Comparison of ENCODE assay signal across 8 cellular contexts in the genomic region with DNA sequence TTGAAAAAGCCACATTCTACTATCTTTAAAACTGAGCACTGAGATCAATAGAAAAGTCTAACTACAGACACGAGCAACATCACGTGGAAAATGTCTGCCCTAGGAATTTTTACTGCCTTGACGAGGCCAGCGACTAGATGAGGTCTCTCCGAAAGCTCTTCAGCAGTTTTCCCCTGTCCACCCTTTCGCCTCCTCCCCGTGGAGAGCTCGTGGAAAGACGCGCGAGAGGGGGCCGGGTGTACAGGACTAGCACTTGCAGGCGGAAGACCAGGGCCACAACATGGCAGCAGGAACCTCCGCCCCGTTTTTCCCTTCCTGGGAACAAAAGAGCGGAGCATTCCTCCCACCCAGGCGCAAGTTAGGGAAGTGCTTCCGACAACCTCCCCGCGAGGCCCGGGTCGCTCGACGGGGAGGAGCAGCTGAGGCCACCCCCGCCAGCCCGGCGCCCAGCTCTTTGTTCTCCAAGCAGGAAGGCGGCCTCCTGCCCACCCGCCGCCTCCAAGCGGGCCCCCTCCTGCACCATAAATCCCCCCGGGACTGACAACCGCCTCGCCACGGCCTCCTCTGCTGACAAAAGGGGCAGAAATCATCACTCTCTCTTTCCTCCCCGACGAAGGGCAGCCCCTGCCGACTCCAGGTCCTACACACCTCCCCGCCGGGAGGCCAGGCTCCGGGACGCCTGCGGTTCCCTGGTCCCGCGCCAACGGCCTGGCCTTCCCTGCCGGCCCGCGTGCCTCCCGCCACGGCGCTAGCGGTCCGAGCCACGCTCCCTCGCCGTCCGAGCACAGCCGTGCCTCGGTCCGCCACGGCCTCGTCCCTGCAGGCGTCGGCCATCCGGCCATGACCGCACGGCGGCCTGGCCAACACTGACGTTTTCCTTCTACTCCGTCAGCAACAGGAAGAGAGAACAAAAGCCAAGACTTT. TPM values are rescaled to one million over a fixed set of nuclear protein-coding genes. Genes with fewer than 3 reads are reported as not detected.
A peak's percentile ranks its signal among the peaks of the same experiment; 100 is the strongest.
DNase-seq lines count a peak whose midpoint lies in the region; ATAC-seq and TF ChIP-seq lines count a peak whose summit lies in the region.

No MANE protein-coding gene starts in this region.

- peaks cover 10% of the 10 kb centered on the region for H3K4me1 ChIP-seq in colonic mucosa

- intact Hi-C loops in activated CD4-positive, alpha-beta T cell treated with anti-CD3 and anti-CD28 coated beads for 36 hours (cut with DNase I, micrococcal nuclease) = loop anchor here (1.0 to 10.0 kb wide), 10 partner anchors 57 to 1493 kb away; a partner anchor contains a TSS
- intact Hi-C loops in colonic mucosa (cut with DNase I) = no loop called here

- H3K4me3 ChIP-seq in BJ (ENCODE audit: low read depth, low read length) = peak overlapping the region; percentile 98
- H3K4me3 ChIP-seq in colonic mucosa = peak overlapping the region; percentile 95

- peak overlapping the region; percentile 96 for H3K27ac Mint-ChIP-seq in activated CD4-positive, alpha-beta T cell treated with anti-CD3 and anti-CD28 coated beads for 36 hours

- H3K27me3 Mint-ChIP-seq in activated CD4-positive, alpha-beta T cell treated with anti-CD3 and anti-CD28 coated beads for 36 hours = peaks cover under 1% of the 10 kb centered on the region

- H3K4me3 Mint-ChIP-seq in activated CD4-positive, alpha-beta T cell treated with anti-CD3 and anti-CD28 coated beads for 36 hours = peak overlapping the region; percentile 93

- H3K27ac ChIP-seq in KOPT-K1 (ENCODE audit: low read depth, low read length, poor library complexity, severe bottlenecking) (peak overlapping the region; percentile 99), colonic mucosa (peak overlapping the region; percentile 99)

- H3K27me3 ChIP-seq in BJ (ENCODE audit: control insufficient read depth, insufficient read depth, low read length) = no peaks in the 10 kb centered on the region
- H3K27me3 ChIP-seq in colonic mucosa = no peaks in the 10 kb centered on the region

- POLR2A ChIA-PET in BJ (lab: Charles Lee) = interaction anchor here (0.6 to 2.1 kb wide), 10 partner anchors 10 to 1064 kb away, joined by 3 to 24 read pairs (median 4); a partner anchor contains a TSS
- POLR2A ChIA-PET in activated CD4-positive, alpha-beta T cell treated with anti-CD3 and anti-CD28 coated beads for 36 hours (lab: Charles Lee) = interaction anchor here (0.6 to 3.1 kb wide), 18 partner anchors 8 to 1036 kb away, joined by 3 to 61 read pairs (median 6); a partner anchor contains a TSS

- H3K36me3 ChIP-seq in BJ (ENCODE audit: control insufficient read depth, insufficient read depth, low read length) (peaks cover 14% of the 10 kb centered on the region), KOPT-K1 (ENCODE audit: insufficient read depth, low read length) (peaks cover 47% of the 10 kb centered on the region), colonic mucosa (peaks cover 26% of the 10 kb centered on the region)

- TF ChIP-seq CTCF in BJ (IDR thresholded peaks at IDR 0.05; ENCODE audit: insufficient read depth, low read depth, low read length) = no peak
- TF ChIP-seq CTCF in colonic mucosa (IDR thresholded peaks at IDR 0.05) = no peak

- DNase-seq in BJ (ENCODE audit: low read depth) (no peak), colonic mucosa (peak; percentile 61), left lobe of liver (ENCODE audit: low spot score) (peak; percentile 67)
- DNase-seq in activated CD4-positive, alpha-beta T cell treated with anti-CD3 and anti-CD28 coated beads for 36 hours = peak; percentile 61
- DNase-seq in stimulated activated CD4-positive, alpha-beta T cell treated with anti-CD3 and anti-CD28 coated beads, Interleukin-2, amount 100 ng/mL, for 24 hours = peak; percentile 55

- peaks cover 50% of the 10 kb centered on the region for H3K4me1 Mint-ChIP-seq in activated CD4-positive, alpha-beta T cell treated with anti-CD3 and anti-CD28 coated beads for 36 hours

- ATAC-seq in GM19455 (IDR thresholded peaks at IDR 0.05; ENCODE audit: unreplicated experiment) (peak; percentile 9), left lobe of liver (peak; percentile 34), HG03342 (IDR thresholded peaks at IDR 0.05; ENCODE audit: unreplicated experiment) (no peak)
- no peak for ATAC-seq in activated CD4-positive, alpha-beta T cell treated with anti-CD3 and anti-CD28 coated beads for 36 hours

- CTCF ChIA-PET in BJ (lab: Yijun Ruan, JAX) = interaction anchor here (0.6 to 2.7 kb wide), 6 partner anchors 15 to 978 kb away, joined by 3 to 10 read pairs (median 5); no protein-coding TSS in a partner anchor
- CTCF ChIA-PET in activated CD4-positive, alpha-beta T cell treated with anti-CD3 and anti-CD28 coated beads for 36 hours (lab: Charles Lee) = interaction anchor here (1.0 to 2.8 kb wide), 6 partner anchors 9 to 119 kb away, joined by 3 to 23 read pairs (median 6); a partner anchor contains a TSS

- H3K9ac ChIP-seq in colonic mucosa (ENCODE audit: low read depth in 2 of 2, low read length in 2 of 2) = peak overlapping the region; percentile 96 to 99

- H3K9me3 ChIP-seq in KOPT-K1 (ENCODE audit: insufficient read depth, low read length, poor library complexity, severe bottlenecking) = no peaks in the 10 kb centered on the region
- H3K9me3 ChIP-seq in colonic mucosa = no peaks in the 10 kb centered on the region

- peaks cover 57% of the 10 kb centered on the region for H3K36me3 Mint-ChIP-seq in activated CD4-positive, alpha-beta T cell treated with anti-CD3 and anti-CD28 coated beads for 36 hours (ENCODE audit: low read depth)

- H3K9me3 Mint-ChIP-seq in activated CD4-positive, alpha-beta T cell treated with anti-CD3 and anti-CD28 coated beads for 36 hours (ENCODE audit: low read depth) = no peaks in the 10 kb centered on the region

RNA-seq across cellular contexts. Expression of a gene that starts 0.8 kb away (rescaled TPM):
- 472 and 1,009 TPM in 2 replicates for polyA plus RNA-seq in BJ (2011; rRNA removed)
- 392 and 515 TPM in 2 replicates for polyA minus RNA-seq in BJ (2011; rRNA and poly(A)+ RNA removed)
- 1,000 to 10,000 TPM in 1 of 2 experiments, 100 to 1,000 TPM in 1; 953 to 1,693 TPM for total RNA-seq in activated CD4-positive, alpha-beta T cell treated with anti-CD3 and anti-CD28 coated beads for 36 hours
- 1,000 to 10,000 TPM; 1,073 to 1,080 TPM for total RNA-seq in colonic mucosa
- 318 TPM for total RNA-seq in left lobe of liver

RNA-seq across cellular contexts. Expression of a gene that starts 50.0 kb away (rescaled TPM):
- 43.0 and 75.4 TPM in 2 replicates for polyA plus RNA-seq in BJ (2011; rRNA removed)
- polyA minus RNA-seq in BJ (2011; rRNA and poly(A)+ RNA removed) = 80.8 and 172 TPM in 2 replicates
- total RNA-seq in activated CD4-positive, alpha-beta T cell treated with anti-CD3 and anti-CD28 coated beads for 36 hours = 10 to 100 TPM; 34.1 to 44.3 TPM
- total RNA-seq in colonic mucosa (10 to 100 TPM; 37.1 to 38.6 TPM), left lobe of liver (7.1 TPM)

RNA-seq across cellular contexts. Expression of a gene that starts 56.8 kb away (rescaled TPM):
- polyA plus RNA-seq in BJ (2011; rRNA removed) = 6.6 and 16.7 TPM in 2 replicates
- polyA minus RNA-seq in BJ (2011; rRNA and poly(A)+ RNA removed) = 7.8 and 8.0 TPM in 2 replicates
- 10 to 100 TPM; 39.7 to 43.9 TPM for total RNA-seq in activated CD4-positive, alpha-beta T cell treated with anti-CD3 and anti-CD28 coated beads for 36 hours
- total RNA-seq in colonic mucosa (10 to 100 TPM; 33.9 to 37.4 TPM), left lobe of liver (16.1 TPM)

Comparison
In these comparisons a context has a peak if more than half of its experiments do, and no peak if none do; other contexts are left out.
1. ATAC-seq: peak in GM19455 (single experiment) and left lobe of liver (single experiment); none in activated CD4-positive, alpha-beta T cell treated with anti-CD3 and anti-CD28 coated beads for 36 hours (single experiment) and HG03342 (single experiment).